Comparison of ENCODE assay signal across 1 cellular context in the genomic region with DNA sequence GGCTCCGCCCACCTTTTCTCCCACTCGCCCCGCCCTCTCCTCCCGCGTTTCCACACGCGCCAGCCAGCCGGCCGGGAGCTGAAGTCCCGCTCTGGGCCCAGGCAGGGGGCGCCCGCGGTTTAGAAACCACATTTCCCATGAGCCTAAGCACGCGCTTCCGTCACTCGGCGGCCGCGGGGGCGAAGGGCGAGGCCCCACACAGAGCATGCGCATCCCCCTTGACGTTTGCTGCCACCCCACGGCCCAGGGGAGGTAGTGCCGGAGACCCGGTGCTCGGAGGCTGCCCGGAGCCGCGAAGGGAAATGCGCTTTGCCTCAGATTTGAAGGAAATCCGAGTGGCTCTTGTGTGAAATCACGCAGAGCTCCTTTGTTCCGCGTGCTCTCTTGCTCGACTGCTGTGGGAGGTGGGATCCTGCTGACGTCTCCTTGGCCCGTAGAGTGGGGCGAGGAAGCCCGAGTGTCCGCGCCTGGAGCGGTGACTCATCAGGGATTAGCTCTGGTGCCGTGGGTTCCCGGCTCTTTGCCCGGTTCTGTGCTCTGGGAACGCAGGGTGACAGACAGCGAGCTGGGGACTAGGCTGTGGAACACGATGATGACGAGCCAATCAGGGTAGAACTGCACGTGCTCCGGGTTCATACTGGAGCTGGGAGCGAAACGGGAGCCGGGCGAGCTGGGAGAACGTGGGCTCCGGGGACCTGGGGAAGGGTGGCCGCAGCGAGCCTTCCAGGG.
A peak's percentile ranks its signal among the peaks of the same experiment; 100 is the strongest.
TF ChIP-seq lines count a peak whose summit lies in the region.

No MANE protein-coding gene starts in this region.

TF ChIP-seq in K562, 482 proteins besides CTCF, POLR2A, EP300 and RAD21 (continued from another document and continues in another):
- TF ChIP-seq, protein P1, sequence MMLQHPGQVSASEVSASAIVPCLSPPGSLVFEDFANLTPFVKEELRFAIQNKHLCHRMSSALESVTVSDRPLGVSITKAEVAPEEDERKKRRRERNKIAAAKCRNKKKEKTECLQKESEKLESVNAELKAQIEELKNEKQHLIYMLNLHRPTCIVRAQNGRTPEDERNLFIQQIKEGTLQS (IDR thresholded peaks at IDR 0.05): peak; percentile 99
- TF ChIP-seq, protein P1 (CRISPR knock-in tag; conservative IDR thresholded peaks at IDR 0.05): peak; percentile 98
- TF ChIP-seq NCOA4 (IDR thresholded peaks at IDR 0.05; ENCODE audit: partially characterized antibody): no peak
- TF ChIP-seq ZC3H8 (IDR thresholded peaks at IDR 0.05): no peak
- TF ChIP-seq KAT2B (IDR thresholded peaks at IDR 0.05; ENCODE audit: low read depth, low read length): peak; percentile 34
- peak; percentile 68 for TF ChIP-seq ZNF263 (CRISPR knock-in tag; IDR thresholded peaks at IDR 0.05; ENCODE audit: borderline replicate concordance)
- TF ChIP-seq, protein P2, sequence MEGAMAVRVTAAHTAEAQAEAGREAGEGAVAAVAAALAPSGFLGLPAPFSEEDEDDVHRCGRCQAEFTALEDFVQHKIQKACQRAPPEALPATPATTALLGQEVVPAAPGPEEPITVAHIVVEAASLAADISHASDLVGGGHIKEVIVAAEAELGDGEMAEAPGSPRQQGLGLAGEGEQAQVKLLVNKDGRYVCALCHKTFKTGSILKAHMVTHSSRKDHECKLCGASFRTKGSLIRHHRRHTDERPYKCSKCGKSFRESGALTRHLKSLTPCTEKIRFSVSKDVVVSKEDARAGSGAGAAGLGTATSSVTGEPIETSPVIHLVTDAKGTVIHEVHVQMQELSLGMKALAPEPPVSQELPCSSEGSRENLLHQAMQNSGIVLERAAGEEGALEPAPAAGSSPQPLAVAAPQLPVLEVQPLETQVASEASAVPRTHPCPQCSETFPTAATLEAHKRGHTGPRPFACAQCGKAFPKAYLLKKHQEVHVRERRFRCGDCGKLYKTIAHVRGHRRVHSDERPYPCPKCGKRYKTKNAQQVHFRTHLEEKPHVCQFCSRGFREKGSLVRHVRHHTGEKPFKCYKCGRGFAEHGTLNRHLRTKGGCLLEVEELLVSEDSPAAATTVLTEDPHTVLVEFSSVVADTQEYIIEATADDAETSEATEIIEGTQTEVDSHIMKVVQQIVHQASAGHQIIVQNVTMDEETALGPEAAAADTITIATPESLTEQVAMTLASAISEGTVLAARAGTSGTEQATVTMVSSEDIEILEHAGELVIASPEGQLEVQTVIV (CRISPR knock-in tag; IDR thresholded peaks at IDR 0.05; ENCODE audit: borderline replicate concordance): no peak; the same call in 1 of the 2 replicates
- TF ChIP-seq NR2F6 (CRISPR knock-in tag; IDR thresholded peaks at IDR 0.05): no peak
- no peak; the same call in none of the 2 replicates for TF ChIP-seq MYNN (IDR thresholded peaks at IDR 0.05)
- TF ChIP-seq MYNN (CRISPR knock-in tag; IDR thresholded peaks at IDR 0.05): no peak
- no peak for TF ChIP-seq IFI16 (CRISPR knock-in tag; IDR thresholded peaks at IDR 0.05)
- TF ChIP-seq EWSR1 (IDR thresholded peaks at IDR 0.05; ENCODE audit: borderline replicate concordance, low read depth, partially characterized antibody): no peak
- TF ChIP-seq, protein P3, sequence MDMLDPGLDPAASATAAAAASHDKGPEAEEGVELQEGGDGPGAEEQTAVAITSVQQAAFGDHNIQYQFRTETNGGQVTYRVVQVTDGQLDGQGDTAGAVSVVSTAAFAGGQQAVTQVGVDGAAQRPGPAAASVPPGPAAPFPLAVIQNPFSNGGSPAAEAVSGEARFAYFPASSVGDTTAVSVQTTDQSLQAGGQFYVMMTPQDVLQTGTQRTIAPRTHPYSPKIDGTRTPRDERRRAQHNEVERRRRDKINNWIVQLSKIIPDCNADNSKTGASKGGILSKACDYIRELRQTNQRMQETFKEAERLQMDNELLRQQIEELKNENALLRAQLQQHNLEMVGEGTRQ (CRISPR knock-in tag; IDR thresholded peaks at IDR 0.05): no peak
- TF ChIP-seq SMARCA4 (IDR thresholded peaks at IDR 0.05): peak; percentile 90
- TF ChIP-seq SRSF7 (optimal IDR thresholded peaks at IDR 0.05; ENCODE audit: low read depth, low read length): no peak
- TF ChIP-seq CC2D1A (IDR thresholded peaks at IDR 0.05): no peak
- TF ChIP-seq SMARCA5 (IDR thresholded peaks at IDR 0.05): no peak
- TF ChIP-seq, protein P4, sequence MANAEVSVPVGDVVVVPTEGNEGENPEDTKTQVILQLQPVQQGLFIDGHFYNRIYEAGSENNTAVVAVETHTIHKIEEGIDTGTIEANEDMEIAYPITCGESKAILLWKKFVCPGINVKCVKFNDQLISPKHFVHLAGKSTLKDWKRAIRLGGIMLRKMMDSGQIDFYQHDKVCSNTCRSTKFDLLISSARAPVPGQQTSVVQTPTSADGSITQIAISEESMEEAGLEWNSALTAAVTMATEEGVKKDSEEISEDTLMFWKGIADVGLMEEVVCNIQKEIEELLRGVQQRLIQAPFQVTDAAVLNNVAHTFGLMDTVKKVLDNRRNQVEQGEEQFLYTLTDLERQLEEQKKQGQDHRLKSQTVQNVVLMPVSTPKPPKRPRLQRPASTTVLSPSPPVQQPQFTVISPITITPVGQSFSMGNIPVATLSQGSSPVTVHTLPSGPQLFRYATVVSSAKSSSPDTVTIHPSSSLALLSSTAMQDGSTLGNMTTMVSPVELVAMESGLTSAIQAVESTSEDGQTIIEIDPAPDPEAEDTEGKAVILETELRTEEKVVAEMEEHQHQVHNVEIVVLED (CRISPR knock-in tag; IDR thresholded peaks at IDR 0.05): peak; percentile 96
- TF ChIP-seq CREBBP (IDR thresholded peaks at IDR 0.05; ENCODE audit: low read depth, low read length): no peak
- TF ChIP-seq, protein P5, sequence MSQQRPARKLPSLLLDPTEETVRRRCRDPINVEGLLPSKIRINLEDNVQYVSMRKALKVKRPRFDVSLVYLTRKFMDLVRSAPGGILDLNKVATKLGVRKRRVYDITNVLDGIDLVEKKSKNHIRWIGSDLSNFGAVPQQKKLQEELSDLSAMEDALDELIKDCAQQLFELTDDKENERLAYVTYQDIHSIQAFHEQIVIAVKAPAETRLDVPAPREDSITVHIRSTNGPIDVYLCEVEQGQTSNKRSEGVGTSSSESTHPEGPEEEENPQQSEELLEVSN (IDR thresholded peaks at IDR 0.05; ENCODE audit: borderline replicate concordance in 1 of 2, extremely low read depth in 1 of 2, insufficient read depth in 1 of 2, insufficient read length in 1 of 2, low read depth in 1 of 2, low read length in 1 of 2, poor library complexity in 1 of 2, severe bottlenecking in 1 of 2): peak; percentile 89 to 96
- TF ChIP-seq, protein P6, sequence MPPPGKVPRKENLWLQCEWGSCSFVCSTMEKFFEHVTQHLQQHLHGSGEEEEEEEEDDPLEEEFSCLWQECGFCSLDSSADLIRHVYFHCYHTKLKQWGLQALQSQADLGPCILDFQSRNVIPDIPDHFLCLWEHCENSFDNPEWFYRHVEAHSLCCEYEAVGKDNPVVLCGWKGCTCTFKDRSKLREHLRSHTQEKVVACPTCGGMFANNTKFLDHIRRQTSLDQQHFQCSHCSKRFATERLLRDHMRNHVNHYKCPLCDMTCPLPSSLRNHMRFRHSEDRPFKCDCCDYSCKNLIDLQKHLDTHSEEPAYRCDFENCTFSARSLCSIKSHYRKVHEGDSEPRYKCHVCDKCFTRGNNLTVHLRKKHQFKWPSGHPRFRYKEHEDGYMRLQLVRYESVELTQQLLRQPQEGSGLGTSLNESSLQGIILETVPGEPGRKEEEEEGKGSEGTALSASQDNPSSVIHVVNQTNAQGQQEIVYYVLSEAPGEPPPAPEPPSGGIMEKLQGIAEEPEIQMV (tag; conservative IDR thresholded peaks at IDR 0.05; ENCODE audit: low read depth): no peak
- TF ChIP-seq ZFP36 (IDR thresholded peaks at IDR 0.05; ENCODE audit: low read depth, low read length, partially characterized antibody): no peak
- TF ChIP-seq, protein P7, sequence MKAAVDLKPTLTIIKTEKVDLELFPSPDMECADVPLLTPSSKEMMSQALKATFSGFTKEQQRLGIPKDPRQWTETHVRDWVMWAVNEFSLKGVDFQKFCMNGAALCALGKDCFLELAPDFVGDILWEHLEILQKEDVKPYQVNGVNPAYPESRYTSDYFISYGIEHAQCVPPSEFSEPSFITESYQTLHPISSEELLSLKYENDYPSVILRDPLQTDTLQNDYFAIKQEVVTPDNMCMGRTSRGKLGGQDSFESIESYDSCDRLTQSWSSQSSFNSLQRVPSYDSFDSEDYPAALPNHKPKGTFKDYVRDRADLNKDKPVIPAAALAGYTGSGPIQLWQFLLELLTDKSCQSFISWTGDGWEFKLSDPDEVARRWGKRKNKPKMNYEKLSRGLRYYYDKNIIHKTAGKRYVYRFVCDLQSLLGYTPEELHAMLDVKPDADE (conservative IDR thresholded peaks at IDR 0.05; ENCODE audit: control insufficient read depth, low read depth, low read length): peak; percentile 91
- no peak for TF ChIP-seq KAT8 (IDR thresholded peaks at IDR 0.05; ENCODE audit: low read depth)
- no peak for TF ChIP-seq ZNF778 (CRISPR knock-in tag; IDR thresholded peaks at IDR 0.05)
- no peak for TF ChIP-seq FOXA1 (IDR thresholded peaks at IDR 0.05; ENCODE audit: borderline replicate concordance)
- peak; percentile 73 for TF ChIP-seq TAF9B (IDR thresholded peaks at IDR 0.05; ENCODE audit: partially characterized antibody)
- TF ChIP-seq XRCC3 (IDR thresholded peaks at IDR 0.05): no peak
- TF ChIP-seq ZNF583 (CRISPR knock-in tag; IDR thresholded peaks at IDR 0.05): 0 out of 2 replicates have a peak, but pooled peaks have one; percentile 10
- no peak for TF ChIP-seq CBFA2T3 (IDR thresholded peaks at IDR 0.05)
- no peak for TF ChIP-seq ZNF707 (CRISPR knock-in tag; conservative IDR thresholded peaks at IDR 0.05)
- no peak for TF ChIP-seq SREBF2 (CRISPR knock-in tag; IDR thresholded peaks at IDR 0.05)
- TF ChIP-seq FIP1L1 (IDR thresholded peaks at IDR 0.05; ENCODE audit: low read depth, low read length, poor library complexity, severe bottlenecking): peak; percentile 87
- peak; percentile 40; the same call in 1 of the 2 replicates for TF ChIP-seq KLF16 (IDR thresholded peaks at IDR 0.05)
- TF ChIP-seq ZBTB17 (CRISPR knock-in tag; IDR thresholded peaks at IDR 0.05): peak; percentile 82; the same call in 1 of the 2 replicates
- no peak for TF ChIP-seq RBM17 (IDR thresholded peaks at IDR 0.05; ENCODE audit: borderline replicate concordance, low read depth, low read length)
- no peak for TF ChIP-seq NCOA2 (IDR thresholded peaks at IDR 0.05; ENCODE audit: partially characterized antibody in 2 of 2)
- TF ChIP-seq, protein P8, sequence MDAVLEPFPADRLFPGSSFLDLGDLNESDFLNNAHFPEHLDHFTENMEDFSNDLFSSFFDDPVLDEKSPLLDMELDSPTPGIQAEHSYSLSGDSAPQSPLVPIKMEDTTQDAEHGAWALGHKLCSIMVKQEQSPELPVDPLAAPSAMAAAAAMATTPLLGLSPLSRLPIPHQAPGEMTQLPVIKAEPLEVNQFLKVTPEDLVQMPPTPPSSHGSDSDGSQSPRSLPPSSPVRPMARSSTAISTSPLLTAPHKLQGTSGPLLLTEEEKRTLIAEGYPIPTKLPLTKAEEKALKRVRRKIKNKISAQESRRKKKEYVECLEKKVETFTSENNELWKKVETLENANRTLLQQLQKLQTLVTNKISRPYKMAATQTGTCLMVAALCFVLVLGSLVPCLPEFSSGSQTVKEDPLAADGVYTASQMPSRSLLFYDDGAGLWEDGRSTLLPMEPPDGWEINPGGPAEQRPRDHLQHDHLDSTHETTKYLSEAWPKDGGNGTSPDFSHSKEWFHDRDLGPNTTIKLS (IDR thresholded peaks at IDR 0.05; ENCODE audit: borderline replicate concordance, low read depth): peak; percentile 96
- no peak for TF ChIP-seq MED1 (CRISPR knock-in tag; IDR thresholded peaks at IDR 0.05; ENCODE audit: borderline replicate concordance)
- no peak for TF ChIP-seq THRAP3 (IDR thresholded peaks at IDR 0.05; ENCODE audit: borderline replicate concordance)
- TF ChIP-seq LARP7 (IDR thresholded peaks at IDR 0.05): no peak
- no peak for TF ChIP-seq ELF2 (CRISPR knock-in tag; IDR thresholded peaks at IDR 0.05)
- no peak for TF ChIP-seq CBX5 (IDR thresholded peaks at IDR 0.05; ENCODE audit: borderline replicate concordance, low read depth)
- TF ChIP-seq ATF7 (IDR thresholded peaks at IDR 0.05): peak; percentile 94
- TF ChIP-seq, protein P9, sequence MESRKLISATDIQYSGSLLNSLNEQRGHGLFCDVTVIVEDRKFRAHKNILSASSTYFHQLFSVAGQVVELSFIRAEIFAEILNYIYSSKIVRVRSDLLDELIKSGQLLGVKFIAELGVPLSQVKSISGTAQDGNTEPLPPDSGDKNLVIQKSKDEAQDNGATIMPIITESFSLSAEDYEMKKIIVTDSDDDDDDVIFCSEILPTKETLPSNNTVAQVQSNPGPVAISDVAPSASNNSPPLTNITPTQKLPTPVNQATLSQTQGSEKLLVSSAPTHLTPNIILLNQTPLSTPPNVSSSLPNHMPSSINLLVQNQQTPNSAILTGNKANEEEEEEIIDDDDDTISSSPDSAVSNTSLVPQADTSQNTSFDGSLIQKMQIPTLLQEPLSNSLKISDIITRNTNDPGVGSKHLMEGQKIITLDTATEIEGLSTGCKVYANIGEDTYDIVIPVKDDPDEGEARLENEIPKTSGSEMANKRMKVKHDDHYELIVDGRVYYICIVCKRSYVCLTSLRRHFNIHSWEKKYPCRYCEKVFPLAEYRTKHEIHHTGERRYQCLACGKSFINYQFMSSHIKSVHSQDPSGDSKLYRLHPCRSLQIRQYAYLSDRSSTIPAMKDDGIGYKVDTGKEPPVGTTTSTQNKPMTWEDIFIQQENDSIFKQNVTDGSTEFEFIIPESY (CRISPR knock-in tag; IDR thresholded peaks at IDR 0.05): peak; percentile 96
- 0 out of 2 replicates have a peak, but pooled peaks have one; percentile 74 for TF ChIP-seq KLF6 (CRISPR knock-in tag; IDR thresholded peaks at IDR 0.05; ENCODE audit: borderline replicate concordance)
- peak; percentile 26; the same call in 1 of the 2 replicates for TF ChIP-seq LEF1 (IDR thresholded peaks at IDR 0.05)
- TF ChIP-seq GATAD2A (IDR thresholded peaks at IDR 0.05): peak; percentile 15
- TF ChIP-seq, protein P10, sequence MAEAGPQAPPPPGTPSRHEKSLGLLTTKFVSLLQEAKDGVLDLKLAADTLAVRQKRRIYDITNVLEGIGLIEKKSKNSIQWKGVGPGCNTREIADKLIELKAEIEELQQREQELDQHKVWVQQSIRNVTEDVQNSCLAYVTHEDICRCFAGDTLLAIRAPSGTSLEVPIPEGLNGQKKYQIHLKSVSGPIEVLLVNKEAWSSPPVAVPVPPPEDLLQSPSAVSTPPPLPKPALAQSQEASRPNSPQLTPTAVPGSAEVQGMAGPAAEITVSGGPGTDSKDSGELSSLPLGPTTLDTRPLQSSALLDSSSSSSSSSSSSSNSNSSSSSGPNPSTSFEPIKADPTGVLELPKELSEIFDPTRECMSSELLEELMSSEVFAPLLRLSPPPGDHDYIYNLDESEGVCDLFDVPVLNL (CRISPR knock-in tag; IDR thresholded peaks at IDR 0.05; ENCODE audit: low read depth): peak; percentile 61; the same call in 1 of the 2 replicates
- no peak for TF ChIP-seq ILF3 (IDR thresholded peaks at IDR 0.05; ENCODE audit: borderline replicate concordance)
